Comparison of ENCODE assay signal across 17 cellular contexts in genomic region chr9:36797471-36798220, GRCh38.
DNase-seq lines count a peak whose midpoint lies in the region; ATAC-seq, FAIRE-seq and TF ChIP-seq lines count a peak whose summit lies in the region.
"Had no signal": no experiment of that assay in that cellular context is flagged by ENCODE, and none has a peak within 500 bp of the region (broad histone marks: within the 10 kb centered on the region; RNA-seq: fewer than 3 reads in every experiment).

No MANE protein-coding gene starts in this region.

- in situ Hi-C loops in GM12878 (cut with MboI) = no loop called here

- no peak for TF ChIP-seq RAD21 in GM12878 (IDR thresholded peaks at IDR 0.05; ENCODE audit: insufficient read depth, low read depth, low read length)

- H3K4me2 ChIP-seq in GM12878 (ENCODE audit: control insufficient read depth, insufficient read depth) (no peak overlapping the region), neuronal stem cell (ENCODE audit: insufficient read depth, low read length, poor library complexity, severe bottlenecking) (no peak overlapping the region), MM.1S (ENCODE audit: low read depth, low read length) (no peak overlapping the region)
- H3K4me2 ChIP-seq: A549, GM23338 had no signal

- RAD21 ChIA-PET in GM12878 (lab: Charles Lee; ENCODE audit: unreplicated experiment) = no interaction called here

- no peak overlapping the region for H3K18ac ChIP-seq in neuronal stem cell (ENCODE audit: low read length)

- no peaks in the 10 kb centered on the region for H3K79me2 ChIP-seq in GM12878 (ENCODE audit: control insufficient read depth, insufficient read depth, low read length)
- H3K79me2 ChIP-seq in MM.1S (ENCODE audit: low read length) = no peaks in the 10 kb centered on the region

- H3K27ac ChIP-seq in GM12878 (ENCODE audit: control insufficient read depth, insufficient read depth) = no peak overlapping the region
- H3K27ac ChIP-seq in layer of hippocampus (ENCODE audit: low read depth, low read length) = peak overlapping the region; percentile 76
- no peak overlapping the region for H3K27ac ChIP-seq in neuronal stem cell (replicated peaks; ENCODE audit: low read length)
- no peak overlapping the region for H3K27ac ChIP-seq in MM.1S (ENCODE audit: low read length)
- H3K27ac ChIP-seq: A549, C4-2B, HL-60 had no signal

- intact Hi-C loops in GM12878 (cut with micrococcal nuclease; ENCODE audit: unreplicated experiment) = loop anchor here (1.0 kb wide), 1 partner anchor 194 kb away; no protein-coding TSS in a partner anchor

- no peak overlapping the region for H4K91ac ChIP-seq in neuronal stem cell (ENCODE audit: low read depth, low read length, poor library complexity)

- H3K79me1 ChIP-seq in neuronal stem cell (ENCODE audit: low read depth, low read length) = no peaks in the 10 kb centered on the region

- H3F3A ChIP-seq in MM.1S (ENCODE audit: insufficient read depth, low read length) = no peaks in the 10 kb centered on the region

- H2AFZ ChIP-seq in GM12878 (ENCODE audit: control insufficient read depth, low read depth, low read length) (no peak overlapping the region), neuronal stem cell (ENCODE audit: low read length) (no peak overlapping the region), MM.1S (ENCODE audit: low read length) (no peak overlapping the region)
- H2AFZ ChIP-seq: GM23338 had no signal

- no TSS peak for BruUV-seq in GM12878 (replicated peaks; lab: Mats Ljungman, UMichigan)

- no peaks in the 10 kb centered on the region; a peak in 1 of 4 replicates for H3K27me3 ChIP-seq in GM12878 (replicated peaks in 1 of 2; ENCODE audit: control insufficient read depth in 2 of 2, insufficient read depth in 2 of 2, low read length in 1 of 2)
- H3K27me3 ChIP-seq in layer of hippocampus (ENCODE audit: control insufficient read depth, insufficient read depth, low read length) = no peaks in the 10 kb centered on the region
- no peaks in the 10 kb centered on the region for H3K27me3 ChIP-seq in neuronal stem cell (ENCODE audit: control insufficient read depth in 3 of 3, insufficient read depth in 3 of 3, low read depth in 1 of 3, low read length in 3 of 3)
- peaks cover 17% of the 10 kb centered on the region for H3K27me3 ChIP-seq in MM.1S (replicated peaks; ENCODE audit: insufficient read depth, low read length)

- ATAC-seq in GM12878 (peak; percentile 19), GM21381 (IDR thresholded peaks at IDR 0.05; ENCODE audit: unreplicated experiment) (no peak)

- H4K8ac ChIP-seq in neuronal stem cell (ENCODE audit: low read depth, low read length) = no peak overlapping the region

- H2BK5ac ChIP-seq in neuronal stem cell (ENCODE audit: low read length) = no peak overlapping the region

- H2AK5ac ChIP-seq in neuronal stem cell (ENCODE audit: low read depth, low read length) = peak overlapping the region; percentile 15

- H3K9ac ChIP-seq in GM12878 (ENCODE audit: control insufficient read depth, insufficient read depth, low read length) (no peak overlapping the region), neuronal stem cell (ENCODE audit: low read depth, low read length, poor library complexity) (no peak overlapping the region), MM.1S (ENCODE audit: low read length) (no peak overlapping the region)

- no peak overlapping the region for H3K23ac ChIP-seq in neuronal stem cell (ENCODE audit: low read depth, low read length, poor library complexity)

- no peak overlapping the region for H3K14ac ChIP-seq in neuronal stem cell (ENCODE audit: low read length)

- H3K4me3 ChIP-seq in GM12878 (no peak overlapping the region), neuronal stem cell (ENCODE audit: low read length in 2 of 2) (no peak overlapping the region), MM.1S (ENCODE audit: low read length) (no peak overlapping the region)
- H3K4me3 ChIP-seq: A549, GM23338 had no signal

- 29% methylated on average over 17 of the region's 17 CpGs for WGBS in GM12878 (ENCODE audit: insufficient coverage, insufficient replicate concordance, low lambda C conversion rate, missing lambda C conversion rate)
- WGBS in neuronal stem cell (ENCODE audit: extremely low coverage in 2 of 2, insufficient read length in 2 of 2, insufficient replicate concordance in 1 of 2), 2 donors = no CpG with 5 or more reads among the region's 17 CpGs

- SMC1A ChIA-PET in GM12878 (lab: Charles Lee; ENCODE audit: uncharacterized antibody, unreplicated experiment) = interaction anchor here (0.6 kb wide), 1 partner anchor 63 kb away, joined by 3 read pairs; no protein-coding TSS in a partner anchor

- CTCF ChIA-PET in GM12878 (lab: Yijun Ruan, JAX) = interaction anchor here (1.1 kb wide), 1 partner anchor 12 kb away, joined by 3 read pairs; no protein-coding TSS in a partner anchor

- H3K4me1 ChIP-seq in GM12878 (ENCODE audit: control insufficient read depth, insufficient read depth, low read length) (no peaks in the 10 kb centered on the region), neuronal stem cell (ENCODE audit: control insufficient read depth in 2 of 2, insufficient read depth in 1 of 2, low read depth in 1 of 2, low read length in 2 of 2) (peaks cover 4 to 6% of the 10 kb centered on the region in 2 donors), MM.1S (ENCODE audit: low read length) (no peaks in the 10 kb centered on the region)

- H3K36me3 ChIP-seq in GM12878 (ENCODE audit: control insufficient read depth in 2 of 2, insufficient read depth in 2 of 2, low read length in 1 of 2) = no peaks in the 10 kb centered on the region
- H3K36me3 ChIP-seq in neuronal stem cell (replicated peaks in 1 of 2; ENCODE audit: control insufficient read depth in 2 of 2, insufficient read depth in 2 of 2, low read length in 2 of 2) = no peaks in the 10 kb centered on the region
- no peaks in the 10 kb centered on the region for H3K36me3 ChIP-seq in MM.1S (replicated peaks; ENCODE audit: insufficient read depth, low read length)

- no peak overlapping the region for H2BK15ac ChIP-seq in neuronal stem cell (ENCODE audit: low read length)

- H2BK12ac ChIP-seq in neuronal stem cell (ENCODE audit: low read length) = no peak overlapping the region

- TF ChIP-seq CTCF in GM12878 (IDR thresholded peaks at IDR 0.05 in 2 of 3, conservative IDR thresholded peaks at IDR 0.05 in 1 of 3; ENCODE audit: control insufficient read depth in 2 of 3, extremely low read depth in 1 of 3, insufficient read depth in 1 of 3, low read depth in 3 of 3, low read length in 3 of 3) = no peak
- TF ChIP-seq CTCF in MM.1S (IDR thresholded peaks at IDR 0.05; ENCODE audit: low read length) = no peak

- no peak for TF ChIP-seq POLR2A in GM12878 (IDR thresholded peaks at IDR 0.05; ENCODE audit: low read depth, low read length)

- no peak overlapping the region for H3K4ac ChIP-seq in neuronal stem cell (ENCODE audit: low read length)

- no peak for TF ChIP-seq EP300 in GM12878 (IDR thresholded peaks at IDR 0.05; ENCODE audit: borderline replicate concordance in 1 of 2, control insufficient read depth in 1 of 2, low read depth in 2 of 2, low read length in 2 of 2)

- H3K9me3 ChIP-seq in GM12878 (replicated peaks; ENCODE audit: control insufficient read depth, insufficient read depth, low read length) (peaks cover 5% of the 10 kb centered on the region; the same call in 2 of the 3 replicates), neuronal stem cell (replicated peaks in 1 of 2; ENCODE audit: control insufficient read depth in 2 of 2, insufficient read depth in 1 of 2, low read depth in 1 of 2, low read length in 2 of 2) (peaks cover 3 to 12% of the 10 kb centered on the region in 2 donors), MM.1S (replicated peaks; ENCODE audit: insufficient read depth, low read length) (no peaks in the 10 kb centered on the region)

- no peak for DNase-seq in GM12878 (ENCODE audit: low read depth, low spot score)
- no peak for DNase-seq in neuronal stem cell (ENCODE audit: low spot score)
- DNase-seq in MM.1S = no peak
- no peak for DNase-seq in A172 (ENCODE audit: low spot score)
- DNase-seq in NK-92 (lab: John Stamatoyannopoulos, UW; ENCODE audit: unreplicated experiment) = no peak
- DNase-seq: AML-193; CD4-positive, alpha-beta T cell; GF-D8; HCEC 1CT; KBM-7 had no signal

- H4K20me1 ChIP-seq in GM12878 (ENCODE audit: control insufficient read depth, insufficient read depth) (no peaks in the 10 kb centered on the region), MM.1S (ENCODE audit: insufficient read depth, low read length) (no peaks in the 10 kb centered on the region)

- POLR2A ChIA-PET in GM12878 (lab: Charles Lee) = no interaction called here

- no peak for FAIRE-seq in GM12878 (lab: Jason Lieb, UNC)
- FAIRE-seq: A549, H54 had no signal

- H2BK120ac ChIP-seq in neuronal stem cell (ENCODE audit: low read depth, low read length) = no peak overlapping the region

- H3K9me2 ChIP-seq in MM.1S (replicated peaks; ENCODE audit: insufficient read depth, low read length) = no peaks in the 10 kb centered on the region

TF ChIP-seq in GM12878, 131 proteins besides CTCF, POLR2A, EP300 and RAD21:
- TF ChIP-seq JUNB (IDR thresholded peaks at IDR 0.05) = no peak
- no peak for TF ChIP-seq EGR1 (IDR thresholded peaks at IDR 0.05; ENCODE audit: borderline replicate concordance in 1 of 2, low read depth in 2 of 2, low read length in 2 of 2)
- no peak for TF ChIP-seq ZNF592 (IDR thresholded peaks at IDR 0.05)
